ENCODE assay signal across 26 cellular contexts in the genomic region with DNA sequence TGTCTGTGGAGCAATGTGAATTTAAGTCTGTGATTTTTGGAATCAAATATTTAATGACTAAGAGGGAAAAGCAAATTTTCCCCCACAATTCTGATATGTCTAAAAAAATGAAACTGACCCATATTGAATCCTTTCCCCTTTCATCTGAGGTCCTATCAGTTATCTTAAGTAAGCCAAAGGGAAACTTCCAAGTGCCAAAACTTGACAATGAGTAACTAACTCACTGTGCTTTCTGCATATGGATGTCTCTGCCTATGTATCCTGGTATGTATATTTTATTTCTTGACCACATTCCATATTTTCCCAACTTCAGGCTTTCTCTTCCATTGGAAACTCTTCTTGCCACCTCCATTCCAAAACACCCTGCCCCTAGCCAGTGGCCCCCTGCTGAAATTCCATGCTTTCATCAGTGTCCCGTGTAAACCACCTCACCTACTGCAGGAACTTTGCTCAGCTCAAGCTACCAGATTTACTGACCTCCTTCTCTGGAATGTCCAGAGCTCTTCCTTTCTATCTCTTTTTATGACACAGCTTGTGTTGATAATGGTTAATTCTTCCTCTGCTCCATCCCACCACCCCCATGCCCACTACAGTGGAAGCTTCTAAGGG. TPM values are rescaled to one million over a fixed set of nuclear protein-coding genes. Genes with fewer than 3 reads are reported as not detected.
"Had no signal": no experiment of that assay in that cellular context is flagged by ENCODE, and none has a peak within 500 bp of the region (broad histone marks: within the 10 kb centered on the region; RNA-seq: fewer than 3 reads in every experiment).

No MANE protein-coding gene starts in this region.

- ATAC-seq: Panc1, PC-3 had no signal

- H3K27ac ChIP-seq: RWPE1 had no signal

- DNase-seq: KBM-7, MV-4-11, NCI-H1048, NCI-H1105, NCI-H1417, NCI-H1436 treated with DMSO at 0.1 percent for 48 hours, NCI-H1694, NCI-H187 treated with DMSO at 0.1 percent for 48 hours, NCI-H2029 treated with DMSO at 0.1 percent for 48 hours, NCI-H2171 treated with DMSO at 0.1 percent for 48 hours, NCI-H2227 treated with DMSO at 0.1 percent for 48 hours, NCI-H524, NCI-H526 treated with DMSO at 0.1 percent for 48 hours, NCI-H774, PC-3, SHP77, SK-N-SH, SW 1271 had no signal

- H3K9me3 ChIP-seq: SK-N-SH had no signal

RNA-seq across cellular contexts. Expression of a gene that starts 59.0 kb away (rescaled TPM):
- total RNA-seq: HT1080, LHCN-M2, MCF 10A, NCI-H460, OCI-LY7, PC-3, SK-MEL-5 had no signal
